ENCODE assay signal across 8 cellular contexts in the genomic region with DNA sequence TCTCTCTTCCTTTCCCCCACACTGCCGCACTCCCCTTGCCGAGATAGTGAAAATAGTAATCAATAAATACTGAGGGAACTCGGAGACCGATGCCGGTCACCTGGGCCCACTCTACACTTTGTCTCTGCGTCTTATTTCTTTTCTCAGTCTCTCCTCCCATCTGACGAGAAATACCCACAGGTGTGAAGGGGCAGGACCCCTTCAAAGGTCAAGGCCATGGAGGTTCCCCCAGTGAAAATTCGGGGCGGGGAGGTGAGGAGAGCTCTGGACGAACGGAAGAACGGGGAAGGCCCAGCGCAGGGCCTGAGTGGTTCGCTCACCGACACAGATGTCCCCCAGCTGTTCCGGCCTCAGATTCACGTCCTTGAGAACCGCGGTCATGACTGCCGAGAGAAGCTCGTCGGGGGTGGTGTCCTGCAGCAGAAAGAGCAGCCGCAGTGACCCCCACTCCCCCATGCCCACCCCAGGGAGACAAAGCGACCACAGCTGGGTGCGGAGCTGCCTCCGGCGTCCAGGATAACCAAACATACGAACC. TPM values are rescaled to one million over a fixed set of nuclear protein-coding genes. Genes with fewer than 3 reads are reported as not detected.
A peak's percentile ranks its signal among the peaks of the same experiment; 100 is the strongest.
DNase-seq lines count a peak whose midpoint lies in the region; ATAC-seq, FAIRE-seq and TF ChIP-seq lines count a peak whose summit lies in the region.

No MANE protein-coding gene starts in this region.

- H3K27me3 Mint-ChIP-seq in natural killer cell treated with Interleukin-12 subunit alpha and Interleukin-12 subunit beta and Interleukin-15 and Interleukin-18, amount 100 ng/mL, for 72 hours, result no peaks in the 10 kb centered on the region

- H3K4me1 Mint-ChIP-seq in natural killer cell treated with Interleukin-12 subunit alpha and Interleukin-12 subunit beta and Interleukin-15 and Interleukin-18, amount 100 ng/mL, for 72 hours (ENCODE audit: low read depth in 2 of 2), result peaks cover 53 to 56% of the 10 kb centered on the region in 2 donors

- POLR2A ChIA-PET in SK-N-SH (lab: Yijun Ruan, JAX) (interaction anchor here (0.7 to 2.7 kb wide), 5 partner anchors 15 to 140 kb away, joined by 3 to 25 read pairs (median 4); a partner anchor contains a TSS), endothelial cell of umbilical vein (lab: Charles Lee) (interaction anchor here (0.8 to 2.6 kb wide), 2 partner anchors 29 to 44 kb away, joined by 3 to 22 read pairs; a partner anchor contains a TSS)

- 0 out of 2 replicates have a peak, but pooled peaks cover 13% of the 10 kb centered on the region for H4K20me1 ChIP-seq in SK-N-SH (ENCODE audit: insufficient read depth)
- no peaks in the 10 kb centered on the region for H4K20me1 ChIP-seq in endothelial cell of umbilical vein (replicated peaks; ENCODE audit: control insufficient read depth, extremely low read depth, insufficient read depth, low read length)

- no peak for FAIRE-seq in endothelial cell of umbilical vein (lab: Jason Lieb, UNC)

- H3K9me2 ChIP-seq in SK-N-SH, result no peaks in the 10 kb centered on the region

- peaks cover 12 to 43% of the 10 kb centered on the region in 2 experiments for H3K36me3 ChIP-seq in SK-N-SH (replicated peaks in 1 of 2; ENCODE audit: control insufficient read depth in 1 of 2, insufficient read depth in 2 of 2, low read length in 1 of 2)
- H3K36me3 ChIP-seq in endothelial cell of umbilical vein (ENCODE audit: control insufficient read depth in 2 of 2, extremely low read depth in 1 of 2, insufficient read depth in 2 of 2, low read length in 2 of 2), result peaks cover 0 to 14% of the 10 kb centered on the region in 2 experiments

- peak overlapping the region; percentile 74 for H3K9ac ChIP-seq in SK-N-SH
- H3K9ac ChIP-seq in endothelial cell of umbilical vein (replicated peaks; ENCODE audit: extremely low read depth, insufficient read depth, low read length), result peak overlapping the region; percentile 62

- TF ChIP-seq EP300 in SK-N-SH (IDR thresholded peaks at IDR 0.05; ENCODE audit: borderline replicate concordance in 1 of 2, low read depth in 1 of 2, low read length in 1 of 2), result no peak

- H3K9me3 ChIP-seq in SK-N-SH (no peaks in the 10 kb centered on the region), endothelial cell of umbilical vein (replicated peaks; ENCODE audit: control insufficient read depth, insufficient read depth, low read length) (no peaks in the 10 kb centered on the region)

- H2AFZ ChIP-seq in SK-N-SH (ENCODE audit: low read depth) (peak overlapping the region; percentile 74; the same call in 1 of the 2 replicates), endothelial cell of umbilical vein (ENCODE audit: low read depth, low read length) (peak overlapping the region; percentile 58)

- H3K4me1 ChIP-seq in SK-N-SH (ENCODE audit: control insufficient read depth in 1 of 2, insufficient read depth in 2 of 2, low read depth in 1 of 2, low read length in 1 of 2) (peaks cover 16 to 31% of the 10 kb centered on the region in 2 experiments; a peak in 2 of 4 replicates), endothelial cell of umbilical vein (ENCODE audit: control insufficient read depth, extremely low read depth, insufficient read depth, low read length) (peaks cover 24% of the 10 kb centered on the region)

- peaks cover 2% of the 10 kb centered on the region for H3F3A ChIP-seq in SK-N-SH (replicated peaks; ENCODE audit: insufficient read depth)

- dilution Hi-C loops in endothelial cell of umbilical vein (cut with MboI; ENCODE audit: extremely low pct_ligation_motif_present, low sequenced_read_pairs), result no loop called here

- TSS peak; percentile 17 for BruUV-seq in endothelial cell of umbilical vein (replicated peaks; lab: Mats Ljungman, UMichigan)

- peak in 1 of 2 donors; percentile 37 for ATAC-seq in natural killer cell treated with Interleukin-12 subunit alpha and Interleukin-12 subunit beta and Interleukin-15 and Interleukin-18, amount 100 ng/mL, for 72 hours
- ATAC-seq in HG02642 (IDR thresholded peaks at IDR 0.05; ENCODE audit: poor library complexity, unreplicated experiment) (no peak), GM18909 (IDR thresholded peaks at IDR 0.05; ENCODE audit: poor library complexity, unreplicated experiment) (no peak)

- no peak for TF ChIP-seq POLR2A in endothelial cell of umbilical vein (IDR thresholded peaks at IDR 0.05; ENCODE audit: low read depth, low read length)

- H3K27ac ChIP-seq in SK-N-SH (ENCODE audit: low read depth in 2 of 2, low read length in 1 of 2) (peak overlapping the region in 1 of 2 experiments; percentile 67; a peak in 1 of 4 replicates), endothelial cell of umbilical vein (ENCODE audit: insufficient read depth, low read depth, low read length) (no peak overlapping the region)

- H3K4me3 ChIP-seq in SK-N-SH (ENCODE audit: low read depth in 2 of 2, low read length in 1 of 2) (peak overlapping the region; percentile 89 to 94), endothelial cell of umbilical vein (replicated peaks in 1 of 3; ENCODE audit: insufficient read depth in 1 of 3, low read depth in 1 of 3, low read length in 3 of 3) (peak overlapping the region; percentile 27 to 68 (median 36))

- peak overlapping the region; percentile 96 to 97 for H3K27ac Mint-ChIP-seq in natural killer cell treated with Interleukin-12 subunit alpha and Interleukin-12 subunit beta and Interleukin-15 and Interleukin-18, amount 100 ng/mL, for 72 hours

- CTCF ChIA-PET in SK-N-SH (lab: Yijun Ruan, JAX) (interaction anchor here (0.6 to 2.5 kb wide), 5 partner anchors 11 to 207 kb away, joined by 3 to 9 read pairs (median 4); a partner anchor contains a TSS), endothelial cell of umbilical vein (lab: Charles Lee) (interaction anchor here (1.1 to 4.5 kb wide), 8 partner anchors 14 to 210 kb away, joined by 3 to 43 read pairs (median 11); a partner anchor contains a TSS)

- H3K9me3 Mint-ChIP-seq in natural killer cell treated with Interleukin-12 subunit alpha and Interleukin-12 subunit beta and Interleukin-15 and Interleukin-18, amount 100 ng/mL, for 72 hours, result no peaks in the 10 kb centered on the region

- H3K27me3 ChIP-seq in SK-N-SH (ENCODE audit: insufficient read depth) (no peaks in the 10 kb centered on the region), endothelial cell of umbilical vein (ENCODE audit: control insufficient read depth in 2 of 2, insufficient read depth in 2 of 2, low read length in 2 of 2) (no peaks in the 10 kb centered on the region)

- DNase-seq in NOMO-1 treated with DMSO at 0.1 percent for 48 hours (lab: John Stamatoyannopoulos, UW; ENCODE audit: unreplicated experiment) (peak; percentile 8), NOMO-1 treated with dmso at 0.1 percent for 144 hours (lab: John Stamatoyannopoulos, UW; ENCODE audit: unreplicated experiment) (no peak), SK-N-SH (peak; percentile 59), endothelial cell of umbilical vein (ENCODE audit: low read depth, low spot score) (no peak), NCI-H187 treated with DMSO at 0.1 percent for 48 hours (lab: John Stamatoyannopoulos, UW) (no peak)
- no peak for DNase-seq in natural killer cell treated with Interleukin-12 subunit alpha and Interleukin-12 subunit beta and Interleukin-15 and Interleukin-18, amount 100 ng/mL, for 72 hours (ENCODE audit: low spot score)

- H3K4me2 ChIP-seq in SK-N-SH, result peak overlapping the region; percentile 87
- peak overlapping the region; percentile 75 for H3K4me2 ChIP-seq in endothelial cell of umbilical vein (ENCODE audit: insufficient read depth, low read length)

- H3K9me1 ChIP-seq in endothelial cell of umbilical vein (replicated peaks; ENCODE audit: control insufficient read depth, extremely low read depth, insufficient read depth, low read length), result no peaks in the 10 kb centered on the region

- intact Hi-C loops in endothelial cell of umbilical vein (cut with micrococcal nuclease), result loop anchor here (2.0 to 10.0 kb wide), 7 partner anchors 96 to 518 kb away; a partner anchor contains a TSS

- H3K79me2 ChIP-seq in SK-N-SH (ENCODE audit: insufficient read depth), result peaks cover 43% of the 10 kb centered on the region
- peaks cover 11% of the 10 kb centered on the region for H3K79me2 ChIP-seq in endothelial cell of umbilical vein (ENCODE audit: control insufficient read depth, insufficient read depth, low read length)

- peaks cover 5% of the 10 kb centered on the region for H3K36me3 Mint-ChIP-seq in natural killer cell treated with Interleukin-12 subunit alpha and Interleukin-12 subunit beta and Interleukin-15 and Interleukin-18, amount 100 ng/mL, for 72 hours

- TF ChIP-seq CTCF in SK-N-SH (IDR thresholded peaks at IDR 0.05) (no peak), endothelial cell of umbilical vein (IDR thresholded peaks at IDR 0.05; ENCODE audit: extremely low read depth in 1 of 2, insufficient read depth in 1 of 2, low read depth in 1 of 2, low read length in 2 of 2) (no peak)

- TF ChIP-seq RAD21 in SK-N-SH (IDR thresholded peaks at IDR 0.05; ENCODE audit: low read length), result no peak

- 7% methylated on average over 23 of the region's 28 CpGs for WGBS in SK-N-SH (ENCODE audit: low lambda C conversion rate)

- peak overlapping the region; percentile 99 for H3K4me3 Mint-ChIP-seq in natural killer cell treated with Interleukin-12 subunit alpha and Interleukin-12 subunit beta and Interleukin-15 and Interleukin-18, amount 100 ng/mL, for 72 hours

RNA-seq across cellular contexts. Expression of a gene that starts 0.6 kb away (rescaled TPM):
- polyA plus RNA-seq in SK-N-SH (2012; rRNA removed) (86.4 and 101 TPM in 2 replicates), endothelial cell of umbilical vein (46.4 and 53.8 TPM in 2 replicates)
- 60.4 and 61.4 TPM in 2 replicates for polyA plus RNA-seq in SK-N-SH (2012; cell fraction: cytosol; rRNA removed)
- polyA plus RNA-seq in SK-N-SH (2012; cell fraction: nucleus; rRNA removed), result 220 and 261 TPM in 2 replicates
- total RNA-seq in endothelial cell of umbilical vein, result 46.9 and 52.1 TPM in 2 replicates
- 47.6 and 53.5 TPM in 2 replicates for polyA plus RNA-seq in endothelial cell of umbilical vein (2011; cell fraction: cytosol; rRNA removed)
- 137 and 140 TPM in 2 replicates for polyA plus RNA-seq in endothelial cell of umbilical vein (2011; cell fraction: nucleus; rRNA removed)
- polyA plus RNA-seq in endothelial cell of umbilical vein (2012), result 29.8 and 39.5 TPM in 2 replicates
- 40.4 and 45.4 TPM in 2 replicates for polyA minus RNA-seq in endothelial cell of umbilical vein
- polyA minus RNA-seq in endothelial cell of umbilical vein (2011; cell fraction: cytosol; rRNA and poly(A)+ RNA removed), result 16.2 TPM
- 25.0 and 25.5 TPM in 2 replicates for polyA minus RNA-seq in endothelial cell of umbilical vein (2011; cell fraction: nucleus; rRNA and poly(A)+ RNA removed)
- total RNA-seq in natural killer cell treated with Interleukin-12 subunit alpha and Interleukin-12 subunit beta and Interleukin-15 and Interleukin-18, amount 100 ng/mL, for 72 hours, result 10 to 100 TPM; 78.6 to 88.2 TPM

RNA-seq across cellular contexts. Expression of a gene that starts 2.1 kb away (rescaled TPM):
- 24.0 and 26.9 TPM in 2 replicates for polyA plus RNA-seq in SK-N-SH (2012; rRNA removed)
- 22.7 and 23.9 TPM in 2 replicates for polyA plus RNA-seq in SK-N-SH (2012; cell fraction: cytosol; rRNA removed)
- 34.1 and 42.3 TPM in 2 replicates for polyA plus RNA-seq in SK-N-SH (2012; cell fraction: nucleus; rRNA removed)
- total RNA-seq in endothelial cell of umbilical vein, result 32.7 and 35.1 TPM in 2 replicates
- polyA plus RNA-seq in endothelial cell of umbilical vein, result 48.9 and 55.0 TPM in 2 replicates
- polyA plus RNA-seq in endothelial cell of umbilical vein (2011; cell fraction: cytosol; rRNA removed), result 34.8 and 41.4 TPM in 2 replicates
- 33.7 and 41.3 TPM in 2 replicates for polyA plus RNA-seq in endothelial cell of umbilical vein (2011; cell fraction: nucleus; rRNA removed)
- 31.5 and 33.7 TPM in 2 replicates for polyA plus RNA-seq in endothelial cell of umbilical vein (2012)
- 63.0 and 82.0 TPM in 2 replicates for polyA minus RNA-seq in endothelial cell of umbilical vein
- polyA minus RNA-seq in endothelial cell of umbilical vein (2011; cell fraction: cytosol; rRNA and poly(A)+ RNA removed), result 3.2 TPM
- polyA minus RNA-seq in endothelial cell of umbilical vein (2011; cell fraction: nucleus; rRNA and poly(A)+ RNA removed), result 11.7 and 17.9 TPM in 2 replicates
- 10 to 100 TPM; 55.8 to 63.1 TPM for total RNA-seq in natural killer cell treated with Interleukin-12 subunit alpha and Interleukin-12 subunit beta and Interleukin-15 and Interleukin-18, amount 100 ng/mL, for 72 hours

RNA-seq across cellular contexts. Expression of a gene that starts 29.0 kb away (rescaled TPM):
- 22.3 and 31.9 TPM in 2 replicates for polyA plus RNA-seq in SK-N-SH (2012; rRNA removed)
- polyA plus RNA-seq in SK-N-SH (2012; cell fraction: cytosol; rRNA removed), result 28.5 and 30.6 TPM in 2 replicates
- polyA plus RNA-seq in SK-N-SH (2012; cell fraction: nucleus; rRNA removed), result 17.1 and 30.4 TPM in 2 replicates
- total RNA-seq in endothelial cell of umbilical vein, result 32.9 and 34.3 TPM in 2 replicates
- 12.7 and 15.1 TPM in 2 replicates for polyA plus RNA-seq in endothelial cell of umbilical vein
- 18.5 and 19.6 TPM in 2 replicates for polyA plus RNA-seq in endothelial cell of umbilical vein (2011; cell fraction: cytosol; rRNA removed)
- 24.2 and 29.1 TPM in 2 replicates for polyA plus RNA-seq in endothelial cell of umbilical vein (2011; cell fraction: nucleus; rRNA removed)
- 18.2 and 26.0 TPM in 2 replicates for polyA plus RNA-seq in endothelial cell of umbilical vein (2012)
- polyA minus RNA-seq in endothelial cell of umbilical vein, result 32.7 and 33.5 TPM in 2 replicates
- 22.2 TPM for polyA minus RNA-seq in endothelial cell of umbilical vein (2011; cell fraction: cytosol; rRNA and poly(A)+ RNA removed)
- polyA minus RNA-seq in endothelial cell of umbilical vein (2011; cell fraction: nucleus; rRNA and poly(A)+ RNA removed), result 19.8 and 20.8 TPM in 2 replicates
- 10 to 100 TPM; 59.9 to 66.8 TPM for total RNA-seq in natural killer cell treated with Interleukin-12 subunit alpha and Interleukin-12 subunit beta and Interleukin-15 and Interleukin-18, amount 100 ng/mL, for 72 hours

Comparison
In these comparisons a context has a peak if more than half of its experiments do, and no peak if none do; other contexts are left out.
1. DNase-seq: peak in NOMO-1 treated with DMSO at 0.1 percent for 48 hours (single experiment) and SK-N-SH (single experiment); none in NOMO-1 treated with dmso at 0.1 percent for 144 hours (single experiment), endothelial cell of umbilical vein (single experiment), natural killer cell treated with Interleukin-12 subunit alpha and Interleukin-12 subunit beta and Interleukin-15 and Interleukin-18, amount 100 ng/mL, for 72 hours (single experiment) and NCI-H187 treated with DMSO at 0.1 percent for 48 hours (single experiment).